In the genomic region with DNA sequence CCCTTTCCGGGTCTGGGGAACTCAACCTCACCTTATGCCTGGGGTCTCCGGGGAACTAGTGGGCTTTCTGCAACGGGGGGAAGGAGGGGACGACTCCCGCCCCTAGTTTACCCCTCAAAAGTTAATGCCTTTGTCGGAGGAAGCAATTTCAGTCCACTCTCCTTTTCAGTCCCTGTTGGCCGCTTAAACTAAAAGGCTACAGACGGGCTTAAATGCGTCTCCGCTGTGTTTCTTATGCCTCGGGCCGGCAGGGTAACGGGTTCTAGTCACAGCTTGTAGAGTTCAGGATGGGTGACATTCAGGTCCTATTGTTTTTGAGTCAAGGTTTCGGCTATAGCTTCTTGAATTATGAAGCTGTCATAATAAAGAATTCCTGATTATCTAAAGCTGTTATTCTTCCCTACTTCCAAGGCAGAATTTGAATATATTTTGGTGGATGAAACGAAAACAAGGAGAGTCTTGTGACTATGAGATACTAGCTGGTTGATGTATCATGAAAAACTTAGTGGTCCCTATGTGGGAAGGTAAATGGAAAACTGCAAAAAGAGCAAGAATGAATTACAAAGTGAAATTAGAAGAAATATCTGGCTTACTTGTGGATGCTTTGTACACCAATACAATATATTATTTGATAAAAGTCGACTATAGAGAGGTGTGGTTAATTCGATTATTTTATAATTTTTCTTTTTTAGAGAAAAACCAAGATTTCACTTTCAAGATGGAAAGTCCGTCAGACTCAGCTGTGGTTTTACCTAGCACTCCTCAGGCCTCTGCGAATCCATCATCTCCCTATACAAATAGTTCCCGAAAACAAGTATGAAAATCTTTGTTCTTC, we compare ENCODE assay signal across 2 cellular contexts.
TF ChIP-seq lines count a peak whose summit lies in the region.

No MANE protein-coding gene starts in this region.

TF ChIP-seq in HEK293, 187 proteins besides CTCF, POLR2A, EP300 and RAD21 (continues in another document):
- TF ChIP-seq SCRT1 (tag by site-specific recombination; IDR thresholded peaks at IDR 0.05; ENCODE audit: borderline replicate concordance) (no peak), ZNF19 (tag by site-specific recombination; IDR thresholded peaks at IDR 0.05; ENCODE audit: low read depth) (no peak), ZNF214 (tag by site-specific recombination; IDR thresholded peaks at IDR 0.05; ENCODE audit: borderline replicate concordance) (no peak), ZNF837 (tag by site-specific recombination; IDR thresholded peaks at IDR 0.05) (no peak), ZSCAN16 (tag by site-specific recombination; IDR thresholded peaks at IDR 0.05) (no peak), ZNF202 (tag by site-specific recombination; IDR thresholded peaks at IDR 0.05; ENCODE audit: borderline replicate concordance) (no peak), TCF7L2 (IDR thresholded peaks at IDR 0.05; ENCODE audit: borderline replicate concordance, low read depth, low read length) (no peak), ZNF707 (tag by site-specific recombination; IDR thresholded peaks at IDR 0.05) (no peak), ZNF664 (tag by site-specific recombination; IDR thresholded peaks at IDR 0.05) (no peak), ZSCAN23 (tag by site-specific recombination; IDR thresholded peaks at IDR 0.05) (no peak), GFI1B (tag by site-specific recombination; IDR thresholded peaks at IDR 0.05) (0 out of 2 replicates have a peak, but pooled peaks have one; percentile 17), ZNF621 (tag by site-specific recombination; IDR thresholded peaks at IDR 0.05) (no peak), GLI2 (tag by site-specific recombination; IDR thresholded peaks at IDR 0.05; ENCODE audit: borderline replicate concordance, low read depth) (no peak), ZNF394 (tag by site-specific recombination; IDR thresholded peaks at IDR 0.05; ENCODE audit: borderline replicate concordance) (no peak), RBAK (tag by site-specific recombination; IDR thresholded peaks at IDR 0.05) (no peak), ZNF184 (tag by site-specific recombination; IDR thresholded peaks at IDR 0.05) (0 out of 2 replicates have a peak, but pooled peaks have one; percentile 31), OVOL3 (tag by site-specific recombination; IDR thresholded peaks at IDR 0.05) (0 out of 2 replicates have a peak, but pooled peaks have one; percentile 50), ZNF48 (tag by site-specific recombination; IDR thresholded peaks at IDR 0.05) (no peak), ZFHX2 (tag by site-specific recombination; conservative IDR thresholded peaks at IDR 0.05) (no peak), ZNF366 (tag by site-specific recombination; conservative IDR thresholded peaks at IDR 0.05) (peak; percentile 46; the same call in 1 of the 2 replicates), EGR2 (tag by site-specific recombination; IDR thresholded peaks at IDR 0.05; ENCODE audit: low read depth) (no peak), ZNF2 (tag by site-specific recombination; IDR thresholded peaks at IDR 0.05) (0 out of 2 replicates have a peak, but pooled peaks have one; percentile 15), ZNF404 (tag by site-specific recombination; IDR thresholded peaks at IDR 0.05) (no peak)
- TF ChIP-seq, protein P1, sequence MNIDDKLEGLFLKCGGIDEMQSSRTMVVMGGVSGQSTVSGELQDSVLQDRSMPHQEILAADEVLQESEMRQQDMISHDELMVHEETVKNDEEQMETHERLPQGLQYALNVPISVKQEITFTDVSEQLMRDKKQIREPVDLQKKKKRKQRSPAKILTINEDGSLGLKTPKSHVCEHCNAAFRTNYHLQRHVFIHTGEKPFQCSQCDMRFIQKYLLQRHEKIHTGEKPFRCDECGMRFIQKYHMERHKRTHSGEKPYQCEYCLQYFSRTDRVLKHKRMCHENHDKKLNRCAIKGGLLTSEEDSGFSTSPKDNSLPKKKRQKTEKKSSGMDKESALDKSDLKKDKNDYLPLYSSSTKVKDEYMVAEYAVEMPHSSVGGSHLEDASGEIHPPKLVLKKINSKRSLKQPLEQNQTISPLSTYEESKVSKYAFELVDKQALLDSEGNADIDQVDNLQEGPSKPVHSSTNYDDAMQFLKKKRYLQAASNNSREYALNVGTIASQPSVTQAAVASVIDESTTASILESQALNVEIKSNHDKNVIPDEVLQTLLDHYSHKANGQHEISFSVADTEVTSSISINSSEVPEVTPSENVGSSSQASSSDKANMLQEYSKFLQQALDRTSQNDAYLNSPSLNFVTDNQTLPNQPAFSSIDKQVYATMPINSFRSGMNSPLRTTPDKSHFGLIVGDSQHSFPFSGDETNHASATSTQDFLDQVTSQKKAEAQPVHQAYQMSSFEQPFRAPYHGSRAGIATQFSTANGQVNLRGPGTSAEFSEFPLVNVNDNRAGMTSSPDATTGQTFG (tag by site-specific recombination; IDR thresholded peaks at IDR 0.05; ENCODE audit: borderline replicate concordance), result no peak
- TF ChIP-seq, protein P2, sequence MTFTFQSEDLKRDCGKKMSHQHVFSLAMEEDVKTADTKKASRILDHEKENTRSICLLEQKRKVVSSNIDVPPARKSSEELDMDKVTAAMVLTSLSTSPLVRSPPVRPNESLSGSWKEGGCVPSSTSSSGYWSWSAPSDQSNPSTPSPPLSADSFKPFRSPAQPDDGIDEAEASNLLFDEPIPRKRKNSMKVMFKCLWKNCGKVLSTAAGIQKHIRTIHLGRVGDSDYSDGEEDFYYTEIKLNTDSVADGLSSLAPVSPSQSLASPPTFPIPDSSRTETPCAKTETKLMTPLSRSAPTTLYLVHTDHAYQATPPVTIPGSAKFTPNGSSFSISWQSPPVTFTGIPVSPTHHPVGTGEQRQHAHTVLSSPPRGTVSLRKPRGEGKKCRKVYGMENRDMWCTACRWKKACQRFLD (tag by site-specific recombination; IDR thresholded peaks at IDR 0.05), result no peak
- TF ChIP-seq, protein P3, sequence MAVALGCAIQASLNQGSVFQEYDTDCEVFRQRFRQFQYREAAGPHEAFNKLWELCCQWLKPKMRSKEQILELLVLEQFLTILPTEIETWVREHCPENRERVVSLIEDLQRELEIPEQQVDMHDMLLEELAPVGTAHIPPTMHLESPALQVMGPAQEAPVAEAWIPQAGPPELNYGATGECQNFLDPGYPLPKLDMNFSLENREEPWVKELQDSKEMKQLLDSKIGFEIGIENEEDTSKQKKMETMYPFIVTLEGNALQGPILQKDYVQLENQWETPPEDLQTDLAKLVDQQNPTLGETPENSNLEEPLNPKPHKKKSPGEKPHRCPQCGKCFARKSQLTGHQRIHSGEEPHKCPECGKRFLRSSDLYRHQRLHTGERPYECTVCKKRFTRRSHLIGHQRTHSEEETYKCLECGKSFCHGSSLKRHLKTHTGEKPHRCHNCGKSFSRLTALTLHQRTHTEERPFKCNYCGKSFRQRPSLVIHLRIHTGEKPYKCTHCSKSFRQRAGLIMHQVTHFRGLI (tag by site-specific recombination; IDR thresholded peaks at IDR 0.05), result peak; percentile 79; the same call in 1 of the 2 replicates
- TF ChIP-seq, protein P4, sequence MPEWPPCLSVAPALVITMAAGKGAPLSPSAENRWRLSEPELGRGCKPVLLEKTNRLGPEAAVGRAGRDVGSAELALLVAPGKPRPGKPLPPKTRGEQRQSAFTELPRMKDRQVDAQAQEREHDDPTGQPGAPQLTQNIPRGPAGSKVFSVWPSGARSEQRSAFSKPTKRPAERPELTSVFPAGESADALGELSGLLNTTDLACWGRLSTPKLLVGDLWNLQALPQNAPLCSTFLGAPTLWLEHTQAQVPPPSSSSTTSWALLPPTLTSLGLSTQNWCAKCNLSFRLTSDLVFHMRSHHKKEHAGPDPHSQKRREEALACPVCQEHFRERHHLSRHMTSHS (tag by site-specific recombination; IDR thresholded peaks at IDR 0.05), result no peak

TF ChIP-seq in H1, 55 proteins besides CTCF, POLR2A, EP300 and RAD21:
- no peak for TF ChIP-seq SUZ12 (IDR thresholded peaks at IDR 0.05; ENCODE audit: low read length)
- peak; percentile 75 for TF ChIP-seq ASH2L (IDR thresholded peaks at IDR 0.05; ENCODE audit: low read length)
- no peak for TF ChIP-seq CHD1 (IDR thresholded peaks at IDR 0.05; ENCODE audit: low read depth, low read length)
- TF ChIP-seq CBX8 (IDR thresholded peaks at IDR 0.05; ENCODE audit: borderline replicate concordance, low read depth, low read length), result no peak
- peak; percentile 82 for TF ChIP-seq PHF8 (conservative IDR thresholded peaks at IDR 0.05; ENCODE audit: low read depth, low read length)
- TF ChIP-seq, protein P5, sequence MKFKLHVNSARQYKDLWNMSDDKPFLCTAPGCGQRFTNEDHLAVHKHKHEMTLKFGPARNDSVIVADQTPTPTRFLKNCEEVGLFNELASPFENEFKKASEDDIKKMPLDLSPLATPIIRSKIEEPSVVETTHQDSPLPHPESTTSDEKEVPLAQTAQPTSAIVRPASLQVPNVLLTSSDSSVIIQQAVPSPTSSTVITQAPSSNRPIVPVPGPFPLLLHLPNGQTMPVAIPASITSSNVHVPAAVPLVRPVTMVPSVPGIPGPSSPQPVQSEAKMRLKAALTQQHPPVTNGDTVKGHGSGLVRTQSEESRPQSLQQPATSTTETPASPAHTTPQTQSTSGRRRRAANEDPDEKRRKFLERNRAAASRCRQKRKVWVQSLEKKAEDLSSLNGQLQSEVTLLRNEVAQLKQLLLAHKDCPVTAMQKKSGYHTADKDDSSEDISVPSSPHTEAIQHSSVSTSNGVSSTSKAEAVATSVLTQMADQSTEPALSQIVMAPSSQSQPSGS (IDR thresholded peaks at IDR 0.05; ENCODE audit: low read length), result no peak
- peak; percentile 53 for TF ChIP-seq SAP30 (IDR thresholded peaks at IDR 0.05; ENCODE audit: insufficient read depth, insufficient replicate concordance, low read length)
- 0 out of 2 replicates have a peak, but pooled peaks have one; percentile 37 for TF ChIP-seq JUND (IDR thresholded peaks at IDR 0.05; ENCODE audit: low read length)
- TF ChIP-seq, protein P6, sequence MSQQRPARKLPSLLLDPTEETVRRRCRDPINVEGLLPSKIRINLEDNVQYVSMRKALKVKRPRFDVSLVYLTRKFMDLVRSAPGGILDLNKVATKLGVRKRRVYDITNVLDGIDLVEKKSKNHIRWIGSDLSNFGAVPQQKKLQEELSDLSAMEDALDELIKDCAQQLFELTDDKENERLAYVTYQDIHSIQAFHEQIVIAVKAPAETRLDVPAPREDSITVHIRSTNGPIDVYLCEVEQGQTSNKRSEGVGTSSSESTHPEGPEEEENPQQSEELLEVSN (IDR thresholded peaks at IDR 0.05), result no peak
